1 cellular context compared by ENCODE assay signal in genomic region chr11:9158898-9159391, GRCh38.
TF ChIP-seq lines count a peak whose summit lies in the region.

No MANE protein-coding gene starts in this region.

TF ChIP-seq in SK-N-SH, 30 proteins besides CTCF, POLR2A, EP300 and RAD21 (continued from another document):
- TF ChIP-seq USF2 (IDR thresholded peaks at IDR 0.05; ENCODE audit: borderline replicate concordance, low read depth, low read length) (no peak), POLR2AphosphoS5 (IDR thresholded peaks at IDR 0.05; ENCODE audit: low read depth, low read length) (no peak; the same call in 1 of the 2 replicates), SMC3 (IDR thresholded peaks at IDR 0.05; ENCODE audit: low read depth, low read length) (no peak)
